In the genomic region with DNA sequence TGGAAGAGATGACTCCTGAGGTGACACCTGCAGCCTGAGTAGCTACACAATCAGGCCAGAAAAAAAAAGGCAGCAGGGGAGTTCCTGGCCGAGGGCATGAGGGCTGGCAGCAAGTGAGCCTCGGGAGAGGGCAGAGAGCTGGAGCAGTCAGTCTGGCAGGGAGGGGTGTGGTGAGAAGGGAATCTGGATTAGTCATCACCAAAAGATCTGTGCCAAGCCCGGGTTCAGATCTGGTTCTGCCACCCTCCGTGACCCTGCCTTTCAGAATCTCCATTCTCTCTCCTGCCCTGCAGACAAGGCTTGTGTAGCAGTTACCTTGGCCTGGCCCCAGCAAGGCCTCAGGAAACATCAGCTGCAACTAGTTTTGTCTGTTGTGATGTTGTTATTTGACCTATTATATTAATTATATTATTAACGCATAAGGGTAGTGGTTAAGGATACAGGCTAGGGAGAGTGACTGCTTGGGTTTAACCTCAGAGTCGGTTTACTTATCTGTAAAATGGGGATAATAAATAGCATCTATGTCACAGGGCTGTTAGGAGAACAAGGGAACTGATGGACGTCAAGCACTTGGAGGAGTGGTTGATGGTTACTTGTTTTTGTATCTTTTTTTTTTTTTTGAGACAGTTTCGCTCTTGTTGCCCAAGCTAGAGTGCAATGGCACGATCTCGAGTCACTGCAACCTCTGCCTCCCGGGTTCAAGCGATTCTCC, we compare ENCODE assay signal across 9 cellular contexts. TPM values are rescaled to one million over a fixed set of nuclear protein-coding genes. Genes with fewer than 3 reads are reported as not detected.
DNase-seq lines count a peak whose midpoint lies in the region; ATAC-seq and TF ChIP-seq lines count a peak whose summit lies in the region.
"Had no signal": no experiment of that assay in that cellular context is flagged by ENCODE, and none has a peak within 500 bp of the region (broad histone marks: within the 10 kb centered on the region; RNA-seq: fewer than 3 reads in every experiment).

No MANE protein-coding gene starts in this region.

- TF ChIP-seq CTCF in choroid plexus epithelial cell (conservative IDR thresholded peaks at IDR 0.05; ENCODE audit: low read depth, low read length) (no peak), testis (IDR thresholded peaks at IDR 0.05) (no peak)

- peaks cover 0 to 3% of the 10 kb centered on the region in 2 donors for H3K27me3 Mint-ChIP-seq in natural killer cell treated with Interleukin-12 subunit alpha and Interleukin-12 subunit beta and Interleukin-15 and Interleukin-18, amount 100 ng/mL, for 72 hours

- H3K4me3 Mint-ChIP-seq in natural killer cell treated with Interleukin-12 subunit alpha and Interleukin-12 subunit beta and Interleukin-15 and Interleukin-18, amount 100 ng/mL, for 72 hours: no peak overlapping the region

- peaks cover 16 to 22% of the 10 kb centered on the region in 2 donors for H3K4me1 Mint-ChIP-seq in natural killer cell treated with Interleukin-12 subunit alpha and Interleukin-12 subunit beta and Interleukin-15 and Interleukin-18, amount 100 ng/mL, for 72 hours (ENCODE audit: low read depth in 2 of 2)

- peaks cover 7% of the 10 kb centered on the region for H3K36me3 Mint-ChIP-seq in natural killer cell treated with Interleukin-12 subunit alpha and Interleukin-12 subunit beta and Interleukin-15 and Interleukin-18, amount 100 ng/mL, for 72 hours

- ATAC-seq in natural killer cell treated with Interleukin-12 subunit alpha and Interleukin-12 subunit beta and Interleukin-15 and Interleukin-18, amount 100 ng/mL, for 72 hours: no peak

- peaks cover 8 to 11% of the 10 kb centered on the region in 2 donors for H3K4me1 ChIP-seq in muscle layer of duodenum (ENCODE audit: control insufficient read depth in 1 of 2, insufficient read depth in 2 of 2, low read length in 2 of 2)
- H3K4me1 ChIP-seq in testis: peaks cover 8% of the 10 kb centered on the region

- H3K9me3 Mint-ChIP-seq in natural killer cell treated with Interleukin-12 subunit alpha and Interleukin-12 subunit beta and Interleukin-15 and Interleukin-18, amount 100 ng/mL, for 72 hours: no peaks in the 10 kb centered on the region

- H3K27ac ChIP-seq in muscle layer of duodenum (ENCODE audit: low read length) (peak overlapping the region; percentile 72), testis (no peak overlapping the region)
- H3K27ac ChIP-seq: cardiac muscle cell had no signal

- 68 to 70% methylated on average over 12 of the region's 12 CpGs for WGBS in testis, 2 donors

- H3K4me3 ChIP-seq in choroid plexus epithelial cell (ENCODE audit: low read depth, low read length) (no peak overlapping the region), muscle layer of duodenum (ENCODE audit: low read depth in 1 of 2, low read length in 2 of 2) (peak overlapping the region in 1 of 2 donors; percentile 37), testis (no peak overlapping the region)
- H3K4me3 ChIP-seq: cardiac muscle cell had no signal

- H3K9me3 ChIP-seq in muscle layer of duodenum (ENCODE audit: control insufficient read depth in 1 of 2, low read length in 2 of 2) (no peaks in the 10 kb centered on the region), testis (no peaks in the 10 kb centered on the region)

- no peak overlapping the region for H3K27ac Mint-ChIP-seq in natural killer cell treated with Interleukin-12 subunit alpha and Interleukin-12 subunit beta and Interleukin-15 and Interleukin-18, amount 100 ng/mL, for 72 hours

- intact Hi-C loops in testis (cut with DNase I; ENCODE audit: low total_unique reads): no loop called here

- DNase-seq in Daoy (ENCODE audit: low read depth) (peak; percentile 85), NCI-H2196 (lab: John Stamatoyannopoulos, UW; ENCODE audit: unreplicated experiment) (peak; percentile 93), choroid plexus epithelial cell (ENCODE audit: low read depth) (peak; percentile 37), testis (no peak), mesenteric fat pad (ENCODE audit: low spot score) (no peak), KBM-7 (no peak)
- DNase-seq in natural killer cell treated with Interleukin-12 subunit alpha and Interleukin-12 subunit beta and Interleukin-15 and Interleukin-18, amount 100 ng/mL, for 72 hours (ENCODE audit: low spot score): no peak

- no peak for TF ChIP-seq POLR2A in testis (IDR thresholded peaks at IDR 0.05)

- in situ Hi-C loops in KBM-7 (cut with MboI; ENCODE audit: low pct_unique_long_range_greater_than_20kb, low sequenced_read_pairs): no loop called here

- no peaks in the 10 kb centered on the region for H3K27me3 ChIP-seq in muscle layer of duodenum (ENCODE audit: low read depth, low read length)
- no peaks in the 10 kb centered on the region for H3K27me3 ChIP-seq in testis

- peaks cover 0 to 4% of the 10 kb centered on the region in 2 donors for H3K36me3 ChIP-seq in muscle layer of duodenum (ENCODE audit: control insufficient read depth in 1 of 2, insufficient read depth in 2 of 2, low read length in 2 of 2)
- no peaks in the 10 kb centered on the region for H3K36me3 ChIP-seq in testis (ENCODE audit: low read depth, missing control alignments)
- H3K36me3 ChIP-seq: cardiac muscle cell had no signal

RNA-seq across cellular contexts. Expression of gene CAPNS1, which starts 2.7 kb away (rescaled TPM):
- total RNA-seq in Daoy (2014; rRNA removed; shearing (Covaris generic)): 122 and 257 TPM in 2 replicates
- 100 to 1,000 TPM; 147 to 190 TPM for total RNA-seq in testis
- 957 TPM for polyA plus RNA-seq in testis (ENCODE audit: insufficient read depth, low read depth, low replicate concordance)
- total RNA-seq in mesenteric fat pad: 647 TPM
- total RNA-seq in natural killer cell treated with Interleukin-12 subunit alpha and Interleukin-12 subunit beta and Interleukin-15 and Interleukin-18, amount 100 ng/mL, for 72 hours: 100 to 1,000 TPM; 175 to 437 TPM

RNA-seq across cellular contexts. Expression of gene COX7A1, which starts 15.1 kb away (rescaled TPM):
- total RNA-seq in Daoy (2014; rRNA removed; shearing (Covaris generic)): not detected in 2 replicates
- total RNA-seq in testis (1 to 10 TPM in 1 of 2 donors, under 1 TPM in 1; 0.79 to 4.8 TPM), mesenteric fat pad (273 TPM)
- 25.4 TPM for polyA plus RNA-seq in testis (ENCODE audit: insufficient read depth, low read depth, low replicate concordance)
- not detected for total RNA-seq in natural killer cell treated with Interleukin-12 subunit alpha and Interleukin-12 subunit beta and Interleukin-15 and Interleukin-18, amount 100 ng/mL, for 72 hours
- total RNA-seq: cardiac muscle cell had no signal

RNA-seq across cellular contexts. Expression of gene TBCB, which starts 21.9 kb away (rescaled TPM):
- total RNA-seq in Daoy (2014; rRNA removed; shearing (Covaris generic)): 354 and 373 TPM in 2 replicates
- total RNA-seq in testis: 100 to 1,000 TPM; 177 to 226 TPM
- polyA plus RNA-seq in testis (ENCODE audit: insufficient read depth, low read depth, low replicate concordance): 195 TPM
- 87.1 TPM for total RNA-seq in mesenteric fat pad
- 100 to 1,000 TPM; 130 to 141 TPM for total RNA-seq in natural killer cell treated with Interleukin-12 subunit alpha and Interleukin-12 subunit beta and Interleukin-15 and Interleukin-18, amount 100 ng/mL, for 72 hours

RNA-seq across cellular contexts. Expression of gene POLR2I, which starts 22.5 kb away (rescaled TPM):
- 68.9 and 105 TPM in 2 replicates for total RNA-seq in Daoy (2014; rRNA removed; shearing (Covaris generic))
- total RNA-seq in testis: 100 to 1,000 TPM; 106 to 116 TPM
- polyA plus RNA-seq in testis (ENCODE audit: insufficient read depth, low read depth, low replicate concordance): 307 TPM
- 63.6 TPM for total RNA-seq in mesenteric fat pad
- total RNA-seq in natural killer cell treated with Interleukin-12 subunit alpha and Interleukin-12 subunit beta and Interleukin-15 and Interleukin-18, amount 100 ng/mL, for 72 hours: 10 to 100 TPM; 40.7 to 42.4 TPM

RNA-seq across cellular contexts. Expression of gene OVOL3, which starts 26.2 kb away (rescaled TPM):
- total RNA-seq in Daoy (2014; rRNA removed; shearing (Covaris generic)): not detected in 2 replicates
- total RNA-seq in testis (1 to 10 TPM; 3.3 to 3.4 TPM), mesenteric fat pad (not detected)
- 2.6 TPM for polyA plus RNA-seq in testis (ENCODE audit: insufficient read depth, low read depth, low replicate concordance)
- total RNA-seq in natural killer cell treated with Interleukin-12 subunit alpha and Interleukin-12 subunit beta and Interleukin-15 and Interleukin-18, amount 100 ng/mL, for 72 hours: not detected
- total RNA-seq: cardiac muscle cell had no signal
- polyA plus RNA-seq: cardiac muscle cell had no signal

Comparison
In these comparisons a context has a peak if more than half of its experiments do, and no peak if none do; other contexts are left out.
1. DNase-seq: peak in Daoy (single experiment), NCI-H2196 (single experiment) and choroid plexus epithelial cell (single experiment); none in testis (single experiment), mesenteric fat pad (single experiment), KBM-7 (single experiment) and natural killer cell treated with Interleukin-12 subunit alpha and Interleukin-12 subunit beta and Interleukin-15 and Interleukin-18, amount 100 ng/mL, for 72 hours (single experiment).
2. RNA of gene COX7A1, which starts 15.1 kb away (total RNA-seq): 273 TPM in mesenteric fat pad (single experiment); 0.79 to 4.8 TPM in testis, not detected in Daoy and not detected in natural killer cell treated with Interleukin-12 subunit alpha and Interleukin-12 subunit beta and Interleukin-15 and Interleukin-18, amount 100 ng/mL, for 72 hours; every median in the first group is over 10 times any median in the second.